In genomic region chrX:24207826-24208225, GRCh38 we compare ENCODE assay signal across 34 cellular contexts. TPM values are rescaled to one million over a fixed set of nuclear protein-coding genes. Genes with fewer than 3 reads are reported as not detected.
DNase-seq lines count a peak whose midpoint lies in the region; ATAC-seq, FAIRE-seq and TF ChIP-seq lines count a peak whose summit lies in the region.
"Had no signal": no experiment of that assay in that cellular context is flagged by ENCODE, and none has a peak within 500 bp of the region (broad histone marks: within the 10 kb centered on the region; RNA-seq: fewer than 3 reads in every experiment).

No MANE protein-coding gene starts in this region.

- no peak for TF ChIP-seq CTCF in MCF 10A (IDR thresholded peaks at IDR 0.05; ENCODE audit: unreplicated experiment)
- no peak for TF ChIP-seq CTCF in breast epithelium (IDR thresholded peaks at IDR 0.05)
- no peak for TF ChIP-seq CTCF in WERI-Rb-1 (IDR thresholded peaks at IDR 0.05; ENCODE audit: low read depth, low read length)

- H3K4me1 Mint-ChIP-seq in MCF 10A (ENCODE audit: insufficient read depth, unreplicated experiment), result peaks cover 30% of the 10 kb centered on the region
- peaks cover 10% of the 10 kb centered on the region for H3K4me1 Mint-ChIP-seq in T-helper 17 cell
- H3K4me1 Mint-ChIP-seq: nephron had no signal

- intact Hi-C loops in MCF 10A (cut with micrococcal nuclease), result loop anchor here (10.0 kb wide), 1 partner anchor 53 kb away; no protein-coding TSS in a partner anchor
- intact Hi-C loops in breast epithelium (cut with DNase I; ENCODE audit: low total_unique reads), result no loop called here

- no peaks in the 10 kb centered on the region for H3K9me3 Mint-ChIP-seq in MCF 10A (ENCODE audit: unreplicated experiment)
- H3K9me3 Mint-ChIP-seq: activated naive CD8-positive, alpha-beta T cell treated with anti-CD3 and anti-CD28 coated beads for 36 hours; CD4-positive, CD25-positive, alpha-beta regulatory T cell; GM23338; nephron; stimulated activated memory B cell treated with anti-CD40 and anti-IgM and Interleukin-4, amounts not matched to agents 10 μg/mL and 1 μg/mL and 100 μg/mL, for 72 hours had no signal

- H3K4me3 Mint-ChIP-seq in MCF 10A (ENCODE audit: unreplicated experiment), result no peak overlapping the region
- no peak overlapping the region for H3K4me3 Mint-ChIP-seq in T-helper 17 cell
- H3K4me3 Mint-ChIP-seq: activated naive CD8-positive, alpha-beta T cell treated with anti-CD3 and anti-CD28 coated beads for 36 hours; CD4-positive, CD25-positive, alpha-beta regulatory T cell; GM23338; nephron; stimulated activated memory B cell treated with anti-CD40 and anti-IgM and Interleukin-4, amounts not matched to agents 10 μg/mL and 1 μg/mL and 100 μg/mL, for 72 hours had no signal

- no peaks in the 10 kb centered on the region for H3K4me1 ChIP-seq in breast epithelium

- H3K27me3 Mint-ChIP-seq in MCF 10A (ENCODE audit: insufficient read depth, unreplicated experiment), result no peaks in the 10 kb centered on the region
- H3K27me3 Mint-ChIP-seq in T-helper 17 cell, result no peaks in the 10 kb centered on the region
- H3K27me3 Mint-ChIP-seq: activated naive CD8-positive, alpha-beta T cell treated with anti-CD3 and anti-CD28 coated beads for 36 hours; CD4-positive, CD25-positive, alpha-beta regulatory T cell; stimulated activated memory B cell treated with anti-CD40 and anti-IgM and Interleukin-4, amounts not matched to agents 10 μg/mL and 1 μg/mL and 100 μg/mL, for 72 hours had no signal

- CTCF ChIA-PET in MCF 10A (lab: Yijun Ruan, JAX), result interaction anchor here (0.7 kb wide), 1 partner anchor 16 kb away, joined by 3 read pairs; no protein-coding TSS in a partner anchor

- H3K27ac Mint-ChIP-seq in MCF 10A (ENCODE audit: low read depth, unreplicated experiment), result peak overlapping the region; percentile 18
- H3K27ac Mint-ChIP-seq in T-helper 17 cell, result peak overlapping the region; percentile 71
- H3K27ac Mint-ChIP-seq: activated naive CD8-positive, alpha-beta T cell treated with anti-CD3 and anti-CD28 coated beads for 36 hours; GM23338; nephron; stimulated activated memory B cell treated with anti-CD40 and anti-IgM and Interleukin-4, amounts not matched to agents 10 μg/mL and 1 μg/mL and 100 μg/mL, for 72 hours had no signal

- H3K4me3 ChIP-seq in breast epithelium (no peak overlapping the region), WERI-Rb-1 (ENCODE audit: low read depth, low read length) (no peak overlapping the region)
- H3K4me3 ChIP-seq: gastroesophageal sphincter, GM23338, hepatocyte, lung, MG63, mucosa of descending colon, ovary, PC-9, upper lobe of left lung had no signal

- H3K27ac ChIP-seq in breast epithelium (no peak overlapping the region), WERI-Rb-1 (no peak overlapping the region)
- H3K27ac ChIP-seq: gastroesophageal sphincter, hepatocyte, ovary, PC-9, upper lobe of left lung, VCaP had no signal

- H3K27me3 ChIP-seq in breast epithelium, result no peaks in the 10 kb centered on the region
- no peaks in the 10 kb centered on the region for H3K27me3 ChIP-seq in WERI-Rb-1 (ENCODE audit: insufficient read depth, low read depth, severe bottlenecking)
- H3K27me3 ChIP-seq: gastroesophageal sphincter, hepatocyte, MG63, ovary, upper lobe of left lung had no signal

- H3K36me3 ChIP-seq in breast epithelium (peaks cover 4% of the 10 kb centered on the region), WERI-Rb-1 (peaks cover 60% of the 10 kb centered on the region)
- H3K36me3 ChIP-seq: ovary had no signal

- POLR2A ChIA-PET in MCF 10A (lab: Yijun Ruan, JAX), result interaction anchor here (0.6 to 1.5 kb wide), 3 partner anchors 16 to 59 kb away, joined by 4 to 5 read pairs (median 4); no protein-coding TSS in a partner anchor

- no peak for ATAC-seq in T-helper 17 cell
- ATAC-seq: esophagus mucosa; gastroesophageal sphincter; GM23338; mucosa of descending colon; stimulated activated memory B cell treated with anti-CD40 and anti-IgM and Interleukin-4, amounts not matched to agents 10 μg/mL and 1 μg/mL and 100 μg/mL, for 72 hours had no signal

- no peak for FAIRE-seq in urothelium cell line (lab: Jason Lieb, UNC)

- DNase-seq in MCF 10A (ENCODE audit: unreplicated experiment), result peak; percentile 25
- no peak for DNase-seq in breast epithelium (ENCODE audit: low spot score in 2 of 2)
- DNase-seq in T-helper 17 cell, result no peak
- peak; percentile 18 for DNase-seq in fibroblast of peridontal ligament (ENCODE audit: extremely low read depth)
- DNase-seq in NCI-H1048 (lab: John Stamatoyannopoulos, UW), result no peak
- DNase-seq in urothelium cell line (ENCODE audit: low spot score), result no peak
- no peak for DNase-seq in WERI-Rb-1
- no peak for DNase-seq in AG08396 (ENCODE audit: low spot score)
- DNase-seq: 8988T; activated CD4-positive, alpha-beta T cell treated with anti-CD3 and anti-CD28 coated beads for 48 hours; activated effector memory CD4-positive, alpha-beta T cell treated with Interleukin-2 at 50 U/mL for 16 hours; activated naive CD8-positive, alpha-beta T cell treated with anti-CD3 and anti-CD28 coated beads for 36 hours; AML-193; Calu3; CD4-positive, CD25-positive, alpha-beta regulatory T cell; DMS79 treated with DMSO at 0.1 percent for 48 hours; KG1; MG63; mucosa of descending colon; NCI-H2081 treated with DMSO at 0.1 percent for 48 hours; NCI-H2227 treated with DMSO at 0.1 percent for 48 hours; NCI-H69; ovary; PC-9; Right ventricle myocardium superior had no signal

- H3K9me3 ChIP-seq in breast epithelium (no peaks in the 10 kb centered on the region), T-helper 17 cell (ENCODE audit: control insufficient read depth, low read length, poor library complexity, severe bottlenecking) (no peaks in the 10 kb centered on the region), WERI-Rb-1 (ENCODE audit: severe bottlenecking) (no peaks in the 10 kb centered on the region)
- H3K9me3 ChIP-seq: gastroesophageal sphincter, MG63, mucosa of descending colon, ovary, upper lobe of left lung had no signal

- H3K36me3 Mint-ChIP-seq in MCF 10A (ENCODE audit: insufficient read depth, unreplicated experiment) (peaks cover 59% of the 10 kb centered on the region), T-helper 17 cell (ENCODE audit: low read depth) (no peaks in the 10 kb centered on the region)

- no TSS peak for BruUV-seq in MCF 10A (replicated peaks; lab: Mats Ljungman, UMichigan)

- TF ChIP-seq POLR2A in breast epithelium (IDR thresholded peaks at IDR 0.05), result no peak

RNA-seq across cellular contexts. Expression of gene ZFX, which starts 58.3 kb away (rescaled TPM):
- total RNA-seq in MCF 10A (2022) (69.6 and 72.3 TPM in 2 replicates), breast epithelium (10 to 100 TPM; 46.9 to 88.4 (median 67.5) TPM), T-helper 17 cell (10 to 100 TPM; 50.8 to 55.8 TPM)

Comparison
In these comparisons a context has a peak if more than half of its experiments do, and no peak if none do; other contexts are left out.
1. DNase-seq: peak in MCF 10A (single experiment) and fibroblast of peridontal ligament (single experiment); none in breast epithelium (0 of 2), T-helper 17 cell (0 of 3), NCI-H1048 (single experiment), urothelium cell line (single experiment), WERI-Rb-1 (single experiment) and AG08396 (single experiment).